Comparison of ENCODE assay signal across 31 cellular contexts in genomic region chr9:105307731-105308130, GRCh38.
DNase-seq lines count a peak whose midpoint lies in the region; ATAC-seq, FAIRE-seq and TF ChIP-seq lines count a peak whose summit lies in the region.
"Had no signal": no experiment of that assay in that cellular context is flagged by ENCODE, and none has a peak within 500 bp of the region (broad histone marks: within the 10 kb centered on the region; RNA-seq: fewer than 3 reads in every experiment).

No MANE protein-coding gene starts in this region.

- no peak for TF ChIP-seq CTCF in 22Rv1 (IDR thresholded peaks at IDR 0.05)
- no peak for TF ChIP-seq CTCF in GM12878 (IDR thresholded peaks at IDR 0.05 in 2 of 3, conservative IDR thresholded peaks at IDR 0.05 in 1 of 3; ENCODE audit: control insufficient read depth in 2 of 3, extremely low read depth in 1 of 3, insufficient read depth in 1 of 3, low read depth in 3 of 3, low read length in 3 of 3)
- no peak for TF ChIP-seq CTCF in nephron progenitor cell (IDR thresholded peaks at IDR 0.05)

- no peak for TF ChIP-seq RAD21 in GM12878 (IDR thresholded peaks at IDR 0.05; ENCODE audit: insufficient read depth, low read depth, low read length)

- no peaks in the 10 kb centered on the region for H3K9me3 Mint-ChIP-seq in nephron progenitor cell
- H3K9me3 Mint-ChIP-seq: activated B cell treated with CpG ODN at 0.5 μM for 24 hours; activated naive CD4-positive, alpha-beta T cell treated with anti-CD3 and anti-CD28 coated beads, Interleukin-2, amount 10 ng/mL, durations not matched to agents 7 days and 5 days; CD8-positive, alpha-beta memory T cell; memory B cell had no signal

- H3K4me3 ChIP-seq in GM12878 (no peak overlapping the region), MG63 (no peak overlapping the region), mesenchymal stem cell (ENCODE audit: insufficient read depth in 1 of 2, low read depth in 1 of 2, low read length in 2 of 2) (no peak overlapping the region)
- H3K4me3 ChIP-seq: esophagus squamous epithelium, gastrocnemius medialis, Peyer's patch, prostate gland had no signal

- H3K9ac ChIP-seq in GM12878 (ENCODE audit: control insufficient read depth, insufficient read depth, low read length) (no peak overlapping the region), mesenchymal stem cell (ENCODE audit: low read length) (no peak overlapping the region)

- POLR2A ChIA-PET in GM12878 (lab: Charles Lee): interaction anchor here (0.5 to 2.3 kb wide), 8 partner anchors 11 to 1687 kb away, joined by 3 to 13 read pairs (median 4); partner anchors contain the start of gene SLC44A1

- SMC1A ChIA-PET in GM12878 (lab: Charles Lee; ENCODE audit: uncharacterized antibody, unreplicated experiment): interaction anchor here (0.6 to 4.8 kb wide), 12 partner anchors 10 to 98 kb away, joined by 3 to 43 read pairs (median 3); no protein-coding TSS in a partner anchor

- intact Hi-C loops in GM12878 (cut with micrococcal nuclease; ENCODE audit: unreplicated experiment): no loop called here

- peaks cover 25% of the 10 kb centered on the region for H3K36me3 Mint-ChIP-seq in nephron progenitor cell (ENCODE audit: low read depth)
- H3K36me3 Mint-ChIP-seq: activated naive CD4-positive, alpha-beta T cell treated with anti-CD3 and anti-CD28 coated beads, Interleukin-2, amount 10 ng/mL, durations not matched to agents 7 days and 5 days had no signal

- CTCF ChIA-PET in GM12878 (lab: Yijun Ruan, JAX): interaction anchor here (0.6 to 5.4 kb wide), 3 partner anchors 10 to 529 kb away, joined by 4 to 34 read pairs (median 4); no protein-coding TSS in a partner anchor

- FAIRE-seq in GM12878 (lab: Jason Lieb, UNC): no peak
- FAIRE-seq: bronchial epithelial cell had no signal

- no peak overlapping the region for H2BK15ac ChIP-seq in mesenchymal stem cell (ENCODE audit: low read depth, poor library complexity, severe bottlenecking)

- H2AK5ac ChIP-seq in mesenchymal stem cell (ENCODE audit: low read length, severe bottlenecking): no peak overlapping the region

- H2AFZ ChIP-seq in GM12878 (ENCODE audit: control insufficient read depth, low read depth, low read length) (no peak overlapping the region), mesenchymal stem cell (ENCODE audit: low read depth, low read length) (no peak overlapping the region)

- H3K4ac ChIP-seq in mesenchymal stem cell (ENCODE audit: low read depth in 1 of 2, low read length in 2 of 2): no peak overlapping the region

- peak overlapping the region; percentile 11 for H3K27ac Mint-ChIP-seq in nephron progenitor cell
- H3K27ac Mint-ChIP-seq: activated B cell treated with CpG ODN at 0.5 μM for 24 hours; activated naive CD4-positive, alpha-beta T cell treated with anti-CD3 and anti-CD28 coated beads, Interleukin-2, amount 10 ng/mL, durations not matched to agents 7 days and 5 days; CD8-positive, alpha-beta memory T cell; memory B cell had no signal

- in situ Hi-C loops in GM12878 (cut with MboI): no loop called here

- DNase-seq in HCEC 1CT: peak; percentile 52
- no peak for DNase-seq in GM12878 (ENCODE audit: low read depth, low spot score)
- no peak for DNase-seq in nephron progenitor cell
- no peak for DNase-seq in NCI-H1105 treated with DMSO at 0.1 percent for 48 hours (lab: John Stamatoyannopoulos, UW)
- no peak for DNase-seq in MG63
- DNase-seq in activated CD4-positive, alpha-beta T cell treated with anti-CD3 and anti-CD28 coated beads for 1 hour: no peak
- no peak for DNase-seq in mesenchymal stem cell
- DNase-seq: activated B cell treated with CpG ODN at 0.5 μM for 24 hours; activated CD4-positive, alpha-beta T cell treated with anti-CD3 and anti-CD28 coated beads, Interleukin-2, amount 50 U/mL, for 48 hours; activated CD8-positive, alpha-beta memory T cell treated with anti-CD3 and anti-CD28 coated beads, Interleukin-2, amount 50 U/mL, for 4 hours; activated naive CD4-positive, alpha-beta T cell treated with anti-CD3 and anti-CD28 coated beads, Interleukin-2, amount 10 ng/mL, durations not matched to agents 7 days and 5 days; amniotic stem cell; CD8-positive, alpha-beta memory T cell; cortex of kidney; DMS 273 treated with DMSO at 0.1 percent for 48 hours; esophagus squamous epithelium; gastrocnemius medialis; hippocampal formation; Karpas-422; NCI-H1694; NCI-H524 treated with DMSO at 0.1 percent for 48 hours; Peyer's patch; SIG-M5; stimulated activated CD4-positive, alpha-beta T cell treated with anti-CD3 and anti-CD28 coated beads, Interleukin-15, amount 100 ng/mL, for 24 hours; stimulated activated naive CD4-positive, alpha-beta T cell had no signal

- no peaks in the 10 kb centered on the region for H3K9me3 ChIP-seq in GM12878 (replicated peaks; ENCODE audit: control insufficient read depth, insufficient read depth, low read length)
- H3K9me3 ChIP-seq in MG63: no peaks in the 10 kb centered on the region
- H3K9me3 ChIP-seq in mesenchymal stem cell (ENCODE audit: control insufficient read depth, low read length): no peaks in the 10 kb centered on the region
- H3K9me3 ChIP-seq: esophagus squamous epithelium, gastrocnemius medialis, neutrophil, Peyer's patch, prostate gland had no signal

- H2BK120ac ChIP-seq in mesenchymal stem cell (ENCODE audit: low read depth, low read length): no peak overlapping the region

- no peaks in the 10 kb centered on the region for H4K20me1 ChIP-seq in GM12878 (ENCODE audit: control insufficient read depth, insufficient read depth)

- no peak overlapping the region for H4K91ac ChIP-seq in mesenchymal stem cell (ENCODE audit: low read length)

- RAD21 ChIA-PET in GM12878 (lab: Charles Lee; ENCODE audit: unreplicated experiment): interaction anchor here (0.9 to 2.7 kb wide), 15 partner anchors 11 to 444 kb away, joined by 3 to 17 read pairs (median 4); partner anchors contain the start of gene SLC44A1

- H3K18ac ChIP-seq in mesenchymal stem cell (ENCODE audit: low read depth in 1 of 2, low read length in 2 of 2): no peak overlapping the region

- H3K4me1 ChIP-seq in GM12878 (ENCODE audit: control insufficient read depth, insufficient read depth, low read length): peaks cover 11% of the 10 kb centered on the region
- peaks cover 2% of the 10 kb centered on the region for H3K4me1 ChIP-seq in mesenchymal stem cell (ENCODE audit: control insufficient read depth, insufficient read depth, low read depth, low read length)
- H3K4me1 ChIP-seq: esophagus squamous epithelium, gastrocnemius medialis, Peyer's patch, prostate gland had no signal

- H2BK12ac ChIP-seq in mesenchymal stem cell (ENCODE audit: low read length in 2 of 2): no peak overlapping the region

- H3K4me2 ChIP-seq in GM12878 (ENCODE audit: control insufficient read depth, insufficient read depth) (no peak overlapping the region), mesenchymal stem cell (ENCODE audit: low read length, poor library complexity, severe bottlenecking) (no peak overlapping the region)

- H3K27me3 Mint-ChIP-seq in nephron progenitor cell (ENCODE audit: low read depth, poor library complexity): no peaks in the 10 kb centered on the region
- H3K27me3 Mint-ChIP-seq: activated B cell treated with CpG ODN at 0.5 μM for 24 hours; activated naive CD4-positive, alpha-beta T cell treated with anti-CD3 and anti-CD28 coated beads, Interleukin-2, amount 10 ng/mL, durations not matched to agents 7 days and 5 days; CD8-positive, alpha-beta memory T cell; memory B cell had no signal

- H3K27ac ChIP-seq in 22Rv1: peak overlapping the region; percentile 65
- H3K27ac ChIP-seq in GM12878 (ENCODE audit: control insufficient read depth, insufficient read depth): no peak overlapping the region
- H3K27ac ChIP-seq in mesenchymal stem cell (ENCODE audit: low read length, poor library complexity, severe bottlenecking): no peak overlapping the region
- H3K27ac ChIP-seq: esophagus squamous epithelium, gastrocnemius medialis, neutrophil, prostate gland had no signal

- peaks cover 24% of the 10 kb centered on the region for H3K4me1 Mint-ChIP-seq in nephron progenitor cell
- H3K4me1 Mint-ChIP-seq: CD8-positive, alpha-beta memory T cell had no signal

- H2BK5ac ChIP-seq in mesenchymal stem cell (ENCODE audit: low read depth, low read length, poor library complexity, severe bottlenecking): no peak overlapping the region

- no peaks in the 10 kb centered on the region for H3K36me3 ChIP-seq in GM12878 (ENCODE audit: control insufficient read depth in 2 of 2, insufficient read depth in 2 of 2, low read length in 1 of 2)
- H3K36me3 ChIP-seq in MG63: no peaks in the 10 kb centered on the region
- peaks cover 0 to 49% of the 10 kb centered on the region in 2 experiments for H3K36me3 ChIP-seq in mesenchymal stem cell (ENCODE audit: control insufficient read depth in 1 of 2, insufficient read depth in 2 of 2, low read depth in 1 of 2, low read length in 2 of 2)
- H3K36me3 ChIP-seq: neutrophil, Peyer's patch, prostate gland had no signal

- H3K27me3 ChIP-seq in GM12878 (replicated peaks in 1 of 2; ENCODE audit: control insufficient read depth in 2 of 2, insufficient read depth in 2 of 2, low read length in 1 of 2) (no peaks in the 10 kb centered on the region), MG63 (no peaks in the 10 kb centered on the region), mesenchymal stem cell (ENCODE audit: control insufficient read depth in 1 of 2, insufficient read depth in 1 of 2, low read length in 2 of 2) (no peaks in the 10 kb centered on the region)
- H3K27me3 ChIP-seq: esophagus squamous epithelium, gastrocnemius medialis, neutrophil, Peyer's patch had no signal

- H3K14ac ChIP-seq in mesenchymal stem cell (ENCODE audit: low read length in 2 of 2): no peak overlapping the region

- no peak overlapping the region for H4K8ac ChIP-seq in mesenchymal stem cell (ENCODE audit: low read length)

- TF ChIP-seq EP300 in GM12878 (IDR thresholded peaks at IDR 0.05; ENCODE audit: borderline replicate concordance in 1 of 2, control insufficient read depth in 1 of 2, low read depth in 2 of 2, low read length in 2 of 2): no peak

- H3K23ac ChIP-seq in mesenchymal stem cell (ENCODE audit: low read length in 2 of 2): no peak overlapping the region

- no peak overlapping the region for H3K4me3 Mint-ChIP-seq in nephron progenitor cell
- H3K4me3 Mint-ChIP-seq: activated B cell treated with CpG ODN at 0.5 μM for 24 hours; activated naive CD4-positive, alpha-beta T cell treated with anti-CD3 and anti-CD28 coated beads, Interleukin-2, amount 10 ng/mL, durations not matched to agents 7 days and 5 days; CD8-positive, alpha-beta memory T cell; memory B cell had no signal

- H3K79me2 ChIP-seq in GM12878 (ENCODE audit: control insufficient read depth, insufficient read depth, low read length): no peaks in the 10 kb centered on the region

- BruUV-seq in GM12878 (replicated peaks; lab: Mats Ljungman, UMichigan): no TSS peak

- peak; percentile 36 for ATAC-seq in GM12878
- ATAC-seq: gastrocnemius medialis, left lobe of liver had no signal

- TF ChIP-seq POLR2A in GM12878 (IDR thresholded peaks at IDR 0.05; ENCODE audit: low read depth, low read length): no peak

- H3K79me1 ChIP-seq in mesenchymal stem cell (replicated peaks; ENCODE audit: low read length, poor library complexity, severe bottlenecking): peaks cover 8% of the 10 kb centered on the region

TF ChIP-seq in GM12878, 131 proteins besides CTCF, POLR2A, EP300 and RAD21 (continues in another document):
- TF ChIP-seq ZNF384 (IDR thresholded peaks at IDR 0.05; ENCODE audit: borderline replicate concordance, low read depth, low read length): no peak
- TF ChIP-seq SUPT20H (IDR thresholded peaks at IDR 0.05; ENCODE audit: borderline replicate concordance, control insufficient read depth, low read depth, low read length): no peak
- no peak for TF ChIP-seq RUNX3 (IDR thresholded peaks at IDR 0.05; ENCODE audit: low read length)
